In genomic region chr1:167714851-167715652, GRCh38 we compare ENCODE assay signal across 8 cellular contexts. TPM values are rescaled to one million over a fixed set of nuclear protein-coding genes. Genes with fewer than 3 reads are reported as not detected.
DNase-seq lines count a peak whose midpoint lies in the region; ATAC-seq and TF ChIP-seq lines count a peak whose summit lies in the region.

No MANE protein-coding gene starts in this region.

- peak; percentile 79 for TF ChIP-seq CTCF in GM12874 (IDR thresholded peaks at IDR 0.05; ENCODE audit: insufficient read depth, low read depth, low read length)

- H3K9me3 ChIP-seq in right cardiac atrium (ENCODE audit: control insufficient read depth, low read length) (no peaks in the 10 kb centered on the region), aorta (ENCODE audit: control insufficient read depth, low read length) (no peaks in the 10 kb centered on the region)

- H3K4me1 ChIP-seq in right cardiac atrium (ENCODE audit: control insufficient read depth, insufficient read depth, low read length) (no peaks in the 10 kb centered on the region), rectal smooth muscle tissue (ENCODE audit: control insufficient read depth, insufficient read depth, low read length) (no peaks in the 10 kb centered on the region), aorta (ENCODE audit: control insufficient read depth in 1 of 2, insufficient read depth in 2 of 2, low read length in 2 of 2) (no peaks in the 10 kb centered on the region)

- no peak overlapping the region for H3K9ac ChIP-seq in rectal smooth muscle tissue (ENCODE audit: low read length)

- H3K27me3 ChIP-seq in right cardiac atrium (ENCODE audit: control insufficient read depth, insufficient read depth), result no peaks in the 10 kb centered on the region
- H3K27me3 ChIP-seq in rectal smooth muscle tissue (ENCODE audit: control insufficient read depth, insufficient read depth, low read length), result no peaks in the 10 kb centered on the region
- no peaks in the 10 kb centered on the region for H3K27me3 ChIP-seq in aorta (ENCODE audit: control insufficient read depth in 1 of 2, insufficient read depth in 2 of 2, low read length in 1 of 2)

- H3K27ac ChIP-seq in right cardiac atrium (ENCODE audit: low read length) (peak overlapping the region; percentile 23), rectal smooth muscle tissue (ENCODE audit: low read depth, low read length) (peak overlapping the region; percentile 76), aorta (ENCODE audit: low read depth in 1 of 2, low read length in 2 of 2) (peak overlapping the region in 1 of 2 donors; percentile 55)

- under 1% methylated on average over 30 of the region's 30 CpGs for WGBS in right cardiac atrium
- 1% methylated on average over 30 of the region's 30 CpGs for WGBS in aorta, 2 donors

- H3K4me3 ChIP-seq in right cardiac atrium (ENCODE audit: low read length), result peak overlapping the region; percentile 80
- peak overlapping the region; percentile 77 for H3K4me3 ChIP-seq in rectal smooth muscle tissue (ENCODE audit: low read length)
- peak overlapping the region; percentile 59 to 92 for H3K4me3 ChIP-seq in aorta (ENCODE audit: low read length in 2 of 2)

- intact Hi-C loops in right cardiac atrium (cut with DNase I), result no loop called here
- intact Hi-C loops in aorta (cut with DNase I), result loop anchor here (5.0 to 10.0 kb wide), 3 partner anchors 220 to 370 kb away; partner anchors contain the start of genes DCAF6 (in 2 of the 2) and MPC2 (in 2 of the 2)

- no peaks in the 10 kb centered on the region for H3K36me3 ChIP-seq in rectal smooth muscle tissue (ENCODE audit: control insufficient read depth, insufficient read depth, low read length)
- H3K36me3 ChIP-seq in aorta (ENCODE audit: control insufficient read depth in 1 of 2, insufficient read depth in 2 of 2, low read length in 1 of 2), result no peaks in the 10 kb centered on the region

- ATAC-seq in HG02852 (IDR thresholded peaks at IDR 0.05; ENCODE audit: unreplicated experiment) (peak; percentile 34), right cardiac atrium (peak; percentile 52 to 62), aorta (ENCODE audit: low FRiP score) (peak; percentile 90)

- DNase-seq in NCI-H1436 (lab: John Stamatoyannopoulos, UW) (peak; percentile 78), T-helper 1 cell (peak; percentile 48 to 92 (median 75)), anterior cingulate cortex (lab: John Stamatoyannopoulos, UW) (peak in 55 of 58 donors; percentile 20 to 91 (median 78)), right cardiac atrium (peak; percentile 77 to 92 (median 89)), aorta (peak; percentile 85 to 91)

RNA-seq across cellular contexts. Expression of gene MPZL1, which starts 6.7 kb away (rescaled TPM):
- 10 to 100 TPM; 36.3 to 73.7 (median 61.1) TPM for total RNA-seq in right cardiac atrium
- 20.4 TPM for polyA plus RNA-seq in right cardiac atrium
- 100 to 1,000 TPM; 101 to 148 TPM for total RNA-seq in aorta
- 10 to 100 TPM; 21.7 to 58.8 TPM for polyA plus RNA-seq in aorta

Comparison
In these comparisons a context has a peak if more than half of its experiments do, and no peak if none do; other contexts are left out.
1. ATAC-seq: peak in every context shown above with its lines; median percentile 90 in aorta; 57 in right cardiac atrium; 34 in HG02852.
2. intact Hi-C loops: an anchor here in aorta (5.0 to 10.0 kb wide); none called in right cardiac atrium.